ENCODE assay signal across 8 cellular contexts in genomic region chr22:24951942-24952836, GRCh38. TPM values are rescaled to one million over a fixed set of nuclear protein-coding genes. Genes with fewer than 3 reads are reported as not detected.
DNase-seq lines count a peak whose midpoint lies in the region; ATAC-seq and TF ChIP-seq lines count a peak whose summit lies in the region.

Gene KIAA1671, plus strand, starts transcription at chr22:24952716. Its CDS starts 75,284 bp downstream, at chr22:25028000.

- peak in 1 of 4 donors; percentile 77 for TF ChIP-seq POLR2A in upper lobe of left lung (IDR thresholded peaks at IDR 0.05)

- H3K9me3 Mint-ChIP-seq in progenitor cell of endocrine pancreas (ENCODE audit: low read depth) = no peaks in the 10 kb centered on the region

- no peak for TF ChIP-seq EP300 in upper lobe of left lung (IDR thresholded peaks at IDR 0.05)

- peak within 1 kb of the TSS; percentile 94 for H3K4me3 Mint-ChIP-seq in progenitor cell of endocrine pancreas (ENCODE audit: low read depth)

- ATAC-seq in GM21526 (IDR thresholded peaks at IDR 0.05; ENCODE audit: low FRiP score, unreplicated experiment) (peak; percentile 81), upper lobe of left lung (ENCODE audit: low FRiP score in 2 of 2) (peak; percentile 92 to 97)

- H3K4me1 Mint-ChIP-seq in progenitor cell of endocrine pancreas (ENCODE audit: low read depth) = peaks cover 34% of the 10 kb centered on the region

- no peaks in the 10 kb centered on the region for H3K27me3 Mint-ChIP-seq in progenitor cell of endocrine pancreas

- H3K27me3 ChIP-seq in left ventricle myocardium inferior (ENCODE audit: low read depth) (peaks cover 10% of the 10 kb centered on the region), upper lobe of left lung (peaks cover 0 to 5% (median 0%) of the 10 kb centered on the region in 4 donors)

- H3K36me3 Mint-ChIP-seq in progenitor cell of endocrine pancreas (ENCODE audit: insufficient read depth) = peaks cover 2% of the 10 kb centered on the region

- TF ChIP-seq CTCF in left ventricle myocardium inferior (IDR thresholded peaks at IDR 0.05; ENCODE audit: borderline replicate concordance) (peak; percentile 99), progenitor cell of endocrine pancreas (IDR thresholded peaks at IDR 0.05; ENCODE audit: unreplicated experiment) (peak; percentile 89), upper lobe of left lung (IDR thresholded peaks at IDR 0.05) (peak; percentile 83 to 97 (median 95))

- peak; percentile 82 for DNase-seq in CD1c-positive myeloid dendritic cell (ENCODE audit: extremely low spot score)
- DNase-seq in NCI-H1092 treated with DMSO at 0.1 percent for 48 hours (lab: John Stamatoyannopoulos, UW) = peak; percentile 73
- peak; percentile 66 to 82 (median 77) for DNase-seq in T-helper 2 cell
- peak; percentile 85 for DNase-seq in left ventricle myocardium inferior
- DNase-seq in progenitor cell of endocrine pancreas (ENCODE audit: low spot score, unreplicated experiment) = peak; percentile 98
- DNase-seq in upper lobe of left lung = peak; percentile 88 to 98

- H3K4me3 ChIP-seq in left ventricle myocardium inferior = peak within 1 kb of the TSS; percentile 77
- peak within 1 kb of the TSS; percentile 50 to 88 (median 64) for H3K4me3 ChIP-seq in upper lobe of left lung

- H3K9me3 ChIP-seq in left ventricle myocardium inferior (replicated peaks) = no peaks in the 10 kb centered on the region
- no peaks in the 10 kb centered on the region for H3K9me3 ChIP-seq in upper lobe of left lung

- H3K4me1 ChIP-seq in left ventricle myocardium inferior = peaks cover 36% of the 10 kb centered on the region
- H3K4me1 ChIP-seq in upper lobe of left lung = peaks cover 7 to 45% (median 16%) of the 10 kb centered on the region in 4 donors

- WGBS in upper lobe of left lung, 2 donors = 3 to 6% methylated on average over 10 to 18 of the region's 71 CpGs

- intact Hi-C loops in left ventricle myocardium inferior (cut with micrococcal nuclease) = loop anchor here (2.0 kb wide), 1 partner anchor 97 kb away; no protein-coding TSS in a partner anchor

- H3K36me3 ChIP-seq in left ventricle myocardium inferior (no peaks in the 10 kb centered on the region), upper lobe of left lung (no peaks in the 10 kb centered on the region)

- H3K27ac ChIP-seq in angular gyrus (ENCODE audit: low read depth, low read length) (peak within 1 kb of the TSS; percentile 71), left ventricle myocardium inferior (replicated peaks) (peak within 1 kb of the TSS; percentile 88), upper lobe of left lung (peak within 1 kb of the TSS; percentile 83 to 91 (median 86))

- peak within 1 kb of the TSS; percentile 99 for H3K27ac Mint-ChIP-seq in progenitor cell of endocrine pancreas

RNA-seq across cellular contexts. Expression of gene KIAA1671, which starts in this region (rescaled TPM):
- total RNA-seq in left ventricle myocardium inferior (12.2 TPM), progenitor cell of endocrine pancreas (57.1 and 62.1 TPM in 2 replicates), upper lobe of left lung (10 to 100 TPM; 30.9 to 57.7 (median 42.1) TPM)

Comparison
In these comparisons a context has a peak if more than half of its experiments do, and no peak if none do; other contexts are left out.
1. Peak in every context shown above with its lines: DNase-seq, ATAC-seq, H3K4me3 ChIP-seq and H3K27ac ChIP-seq.